Comparison of ENCODE assay signal across 25 cellular contexts in the genomic region with DNA sequence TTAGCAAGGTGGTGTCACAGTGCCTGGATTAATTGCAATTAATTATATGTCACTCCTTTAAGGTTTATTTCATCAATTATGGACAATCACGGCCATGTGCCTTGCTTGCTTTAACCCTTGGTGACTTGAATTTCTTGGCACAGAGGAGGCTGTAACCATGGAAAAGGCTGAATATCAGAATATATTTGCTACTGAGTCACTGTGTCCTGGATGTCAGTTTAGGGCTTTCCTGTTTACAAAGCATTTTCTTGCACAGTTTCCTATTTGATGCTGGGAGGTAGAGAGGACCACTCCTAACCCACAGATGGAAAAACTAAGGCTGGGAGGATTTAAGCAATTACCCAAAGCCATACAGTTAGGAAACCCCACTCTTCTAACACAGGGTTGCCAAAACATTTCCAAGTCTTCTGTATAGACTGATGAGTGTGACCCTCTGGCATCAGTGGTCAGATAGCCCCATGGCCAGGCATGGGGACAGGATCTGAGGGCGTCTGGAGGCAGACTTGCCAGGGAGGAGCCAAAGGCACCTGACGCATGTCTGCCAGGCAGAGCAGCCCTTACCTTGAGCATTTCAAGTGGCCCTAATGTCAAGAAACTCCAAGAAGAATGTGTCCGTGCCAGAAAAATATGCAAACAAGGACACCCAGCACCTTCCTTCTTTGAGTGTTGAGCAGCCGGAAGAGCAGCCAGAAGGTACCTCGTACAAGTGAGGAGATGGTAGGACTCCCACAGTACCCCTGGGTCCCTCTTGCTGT. TPM values are rescaled to one million over a fixed set of nuclear protein-coding genes. Genes with fewer than 3 reads are reported as not detected.
"Had no signal": no experiment of that assay in that cellular context is flagged by ENCODE, and none has a peak within 500 bp of the region (broad histone marks: within the 10 kb centered on the region; RNA-seq: fewer than 3 reads in every experiment).

No MANE protein-coding gene starts in this region.

- H3K27me3 ChIP-seq: breast epithelium, dorsolateral prefrontal cortex, gastroesophageal sphincter, heart left ventricle, sigmoid colon had no signal

- DNase-seq: activated CD4-positive, alpha-beta T cell treated with anti-CD3 and anti-CD28 coated beads, Interleukin-2, amount 10 ng/mL, durations not matched to agents 7 days and 5 days; activated CD4-positive, CD25-positive, alpha-beta regulatory T cell treated with anti-CD3 and anti-CD28 coated beads, Interleukin-2, amount 50 U/mL, for 72 hours; activated CD8-positive, alpha-beta T cell treated with anti-CD3 and anti-CD28 coated beads for 36 hours; activated naive CD8-positive, alpha-beta T cell treated with anti-CD3 and anti-CD28 coated beads, Interleukin-2, amount 50 U/mL, for 24 hours; activated T-cell treated with anti-CD3 and anti-CD28 coated beads, Interleukin-2, amount 50 U/mL, for 48 hours; amygdala; central memory CD4-positive, alpha-beta T cell; dorsolateral prefrontal cortex; effector memory CD8-positive, alpha-beta T cell; left ventricle myocardium inferior; midbrain; naive thymus-derived CD4-positive, alpha-beta T cell; occipital lobe; psoas muscle; sigmoid colon; stimulated activated CD4-positive, alpha-beta T cell treated with anti-CD3 and anti-CD28 coated beads, Interleukin-4, amount 100 ng/mL, for 24 hours; T-helper 17 cell; T1000 had no signal

- ATAC-seq: activated CD8-positive, alpha-beta T cell treated with anti-CD3 and anti-CD28 coated beads for 36 hours; activated naive CD8-positive, alpha-beta T cell treated with anti-CD3 and anti-CD28 coated beads, Interleukin-2, amount 50 U/mL, for 24 hours; effector memory CD8-positive, alpha-beta T cell; gastroesophageal sphincter; heart left ventricle; naive thymus-derived CD4-positive, alpha-beta T cell; psoas muscle; stimulated activated effector memory CD8-positive, alpha-beta T cell treated with anti-CD3 and anti-CD28 coated beads, Interleukin-12 subunit alpha, Interleukin-12 subunit beta, amount 100 ng/mL, for 72 hours; T-helper 17 cell had no signal

- H3K27ac ChIP-seq: breast epithelium, dorsolateral prefrontal cortex, gastroesophageal sphincter, heart left ventricle, left ventricle myocardium inferior, parathyroid adenoma, psoas muscle had no signal

- H3K36me3 ChIP-seq: breast epithelium, gastroesophageal sphincter, heart left ventricle, left ventricle myocardium inferior, sigmoid colon had no signal

- H3K4me3 ChIP-seq: breast epithelium, dorsolateral prefrontal cortex, gastroesophageal sphincter, heart left ventricle, left ventricle myocardium inferior, psoas muscle, sigmoid colon had no signal

- H3K4me1 ChIP-seq: breast epithelium, parathyroid adenoma had no signal

- H3K9me3 ChIP-seq: breast epithelium, gastroesophageal sphincter, heart left ventricle, left ventricle myocardium inferior, psoas muscle, sigmoid colon had no signal

RNA-seq across cellular contexts. Expression of a gene that starts 34.4 kb away (rescaled TPM):
- total RNA-seq: fibroblast of lung, fibroblast of villous mesenchyme had no signal
- polyA plus RNA-seq: fibroblast of lung; naive thymus-derived CD4-positive, alpha-beta T cell had no signal
